ENCODE assay signal across 1 cellular context in genomic region chr14:21712039-21712438, GRCh38.
A peak's percentile ranks its signal among the peaks of the same experiment; 100 is the strongest.
TF ChIP-seq lines count a peak whose summit lies in the region.

No MANE protein-coding gene starts in this region.

TF ChIP-seq in HepG2, 621 proteins besides CTCF, POLR2A, EP300 and RAD21:
- TF ChIP-seq ATF2 (CRISPR knock-in tag; IDR thresholded peaks at IDR 0.05) (no peak), CREB1 (IDR thresholded peaks at IDR 0.05) (peak; percentile 98), CREB1 (CRISPR knock-in tag; IDR thresholded peaks at IDR 0.05) (no peak), ATF7 (IDR thresholded peaks at IDR 0.05) (peak; percentile 99), ATF7 (CRISPR knock-in tag; IDR thresholded peaks at IDR 0.05) (no peak), ZZZ3 (CRISPR knock-in tag; IDR thresholded peaks at IDR 0.05; ENCODE audit: borderline replicate concordance) (no peak)
